8 cellular contexts compared by ENCODE assay signal in the genomic region with DNA sequence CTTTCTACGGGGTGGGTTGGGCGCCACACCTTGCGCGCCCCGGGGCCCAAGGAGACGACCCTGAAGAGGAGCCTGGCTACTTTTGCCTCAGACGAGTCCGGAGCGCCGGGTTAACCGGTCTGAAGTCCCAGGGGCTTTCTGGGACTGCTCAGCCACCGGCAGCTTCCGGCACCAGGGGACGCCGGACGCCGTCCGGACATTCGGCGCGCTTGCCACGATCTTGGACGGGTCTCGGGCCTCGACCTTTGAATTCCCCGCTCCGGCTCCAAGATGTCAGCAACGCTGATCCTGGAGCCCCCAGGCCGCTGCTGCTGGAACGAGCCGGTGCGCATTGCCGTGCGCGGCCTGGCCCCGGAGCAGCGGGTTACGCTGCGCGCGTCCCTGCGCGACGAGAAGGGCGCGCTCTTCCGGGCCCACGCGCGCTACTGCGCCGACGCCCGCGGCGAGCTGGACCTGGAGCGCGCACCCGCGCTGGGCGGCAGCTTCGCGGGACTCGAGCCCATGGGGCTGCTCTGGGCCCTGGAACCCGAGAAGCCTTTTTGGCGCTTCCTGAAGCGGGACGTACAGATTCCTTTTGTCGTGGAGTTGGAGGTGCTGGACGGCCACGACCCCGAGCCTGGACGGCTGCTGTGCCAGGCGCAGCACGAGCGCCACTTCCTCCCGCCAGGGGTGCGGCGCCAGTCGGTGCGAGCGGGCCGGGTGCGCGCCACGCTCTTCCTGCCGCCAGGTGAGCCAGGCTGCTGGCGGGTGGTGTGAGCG. TPM values are rescaled to one million over a fixed set of nuclear protein-coding genes. Genes with fewer than 3 reads are reported as not detected.
DNase-seq lines count a peak whose midpoint lies in the region; ATAC-seq and TF ChIP-seq lines count a peak whose summit lies in the region.

A gene with protein sequence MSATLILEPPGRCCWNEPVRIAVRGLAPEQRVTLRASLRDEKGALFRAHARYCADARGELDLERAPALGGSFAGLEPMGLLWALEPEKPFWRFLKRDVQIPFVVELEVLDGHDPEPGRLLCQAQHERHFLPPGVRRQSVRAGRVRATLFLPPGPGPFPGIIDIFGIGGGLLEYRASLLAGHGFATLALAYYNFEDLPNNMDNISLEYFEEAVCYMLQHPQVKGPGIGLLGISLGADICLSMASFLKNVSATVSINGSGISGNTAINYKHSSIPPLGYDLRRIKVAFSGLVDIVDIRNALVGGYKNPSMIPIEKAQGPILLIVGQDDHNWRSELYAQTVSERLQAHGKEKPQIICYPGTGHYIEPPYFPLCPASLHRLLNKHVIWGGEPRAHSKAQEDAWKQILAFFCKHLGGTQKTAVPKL (plus strand): TSS at position 184 of the 759 bp plus-strand sequence. CDS start 87 bp downstream, at position 271.

- DNase-seq in Daoy (ENCODE audit: low read depth) = peak; percentile 36
- peak; percentile 44 for DNase-seq in amniotic epithelial cell (ENCODE audit: low read depth)
- no peak for DNase-seq in cortex of kidney (lab: John Stamatoyannopoulos, UW)

- H3K27ac ChIP-seq in iPS-18a (ENCODE audit: low read length) = no peak within 1 kb of the TSS
- H3K27ac ChIP-seq in skin epidermis = peak within 1 kb of the TSS in 16 of 21 experiments; percentile 0 to 81 (median 49)

- ATAC-seq in HG02642 (IDR thresholded peaks at IDR 0.05; ENCODE audit: poor library complexity, unreplicated experiment) = peak; percentile 67
- ATAC-seq in SK-N-SH treated with all-trans-retinoic acid at 6 μM for 48 hours = peak; percentile 76
- no peak for ATAC-seq in GM18502 (IDR thresholded peaks at IDR 0.05; ENCODE audit: poor library complexity, unreplicated experiment)

- no peaks in the 10 kb centered on the region for H3K9me3 ChIP-seq in iPS-18a (ENCODE audit: control insufficient read depth, low read depth, low read length)

- H3K27me3 ChIP-seq in iPS-18a (ENCODE audit: control insufficient read depth, insufficient read depth, low read length) = peaks cover 25% of the 10 kb centered on the region

- H3K4me3 ChIP-seq in iPS-18a (ENCODE audit: low read length) (peak within 1 kb of the TSS; percentile 48), skin epidermis (peak within 1 kb of the TSS; percentile 43 to 67 (median 49))

- H3K36me3 ChIP-seq in iPS-18a (ENCODE audit: control insufficient read depth, low read depth, low read length) = no peaks in the 10 kb centered on the region

- H3K9ac ChIP-seq in iPS-18a (ENCODE audit: low read length) = peak within 1 kb of the TSS; percentile 6

- no peaks in the 10 kb centered on the region for H3K4me1 ChIP-seq in iPS-18a (ENCODE audit: control insufficient read depth, low read depth, low read length)

TF ChIP-seq in SK-N-SH treated with all-trans-retinoic acid at 6 μM for 48 hours, 23 proteins besides CTCF, POLR2A, EP300 and RAD21:
- TF ChIP-seq ARNTL (CRISPR knock-in tag; IDR thresholded peaks at IDR 0.05; ENCODE audit: borderline replicate concordance, low read depth) = no peak
- no peak for TF ChIP-seq ZFP3 (CRISPR knock-in tag; IDR thresholded peaks at IDR 0.05)
- TF ChIP-seq, protein P1, sequence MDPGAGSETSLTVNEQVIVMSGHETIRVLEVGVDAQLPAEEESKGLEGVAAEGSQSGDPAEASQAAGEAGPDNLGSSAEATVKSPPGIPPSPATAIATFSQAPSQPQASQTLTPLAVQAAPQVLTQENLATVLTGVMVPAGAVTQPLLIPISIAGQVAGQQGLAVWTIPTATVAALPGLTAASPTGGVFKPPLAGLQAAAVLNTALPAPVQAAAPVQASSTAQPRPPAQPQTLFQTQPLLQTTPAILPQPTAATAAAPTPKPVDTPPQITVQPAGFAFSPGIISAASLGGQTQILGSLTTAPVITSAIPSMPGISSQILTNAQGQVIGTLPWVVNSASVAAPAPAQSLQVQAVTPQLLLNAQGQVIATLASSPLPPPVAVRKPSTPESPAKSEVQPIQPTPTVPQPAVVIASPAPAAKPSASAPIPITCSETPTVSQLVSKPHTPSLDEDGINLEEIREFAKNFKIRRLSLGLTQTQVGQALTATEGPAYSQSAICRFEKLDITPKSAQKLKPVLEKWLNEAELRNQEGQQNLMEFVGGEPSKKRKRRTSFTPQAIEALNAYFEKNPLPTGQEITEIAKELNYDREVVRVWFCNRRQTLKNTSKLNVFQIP (CRISPR knock-in tag; IDR thresholded peaks at IDR 0.05; ENCODE audit: borderline replicate concordance, low read depth) = no peak
- TF ChIP-seq TSHZ2 (CRISPR knock-in tag; IDR thresholded peaks at IDR 0.05) = no peak
- TF ChIP-seq GLIS3 (CRISPR knock-in tag; IDR thresholded peaks at IDR 0.05) = no peak
- TF ChIP-seq ZNF8 (CRISPR knock-in tag; IDR thresholded peaks at IDR 0.05) = no peak

RNA-seq across cellular contexts. Expression of the gene that starts here (rescaled TPM):
- 0.39 and 1.1 TPM in 2 replicates for total RNA-seq in Daoy (2014; rRNA removed; shearing (Covaris generic))
